34 cellular contexts compared by ENCODE assay signal in the genomic region with DNA sequence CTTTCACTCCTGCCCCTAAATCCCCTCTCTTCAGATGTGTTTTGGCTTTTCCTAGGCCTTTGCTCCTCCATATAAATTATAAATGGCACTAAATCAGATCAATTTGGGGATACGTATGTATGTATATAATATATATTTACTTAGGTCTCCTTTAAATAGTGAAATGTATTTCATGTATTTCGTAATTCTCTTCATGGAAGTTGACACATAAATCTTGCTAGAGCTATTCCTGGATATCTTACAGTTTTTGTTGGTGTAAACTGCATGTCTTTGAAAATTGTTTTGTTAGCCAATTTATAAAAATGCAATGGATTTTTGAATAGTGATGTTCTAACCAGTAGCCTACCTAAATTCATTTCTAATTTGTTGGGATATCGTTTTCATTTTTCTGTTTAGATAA. TPM values are rescaled to one million over a fixed set of nuclear protein-coding genes. Genes with fewer than 3 reads are reported as not detected.
"Had no signal": no experiment of that assay in that cellular context is flagged by ENCODE, and none has a peak within 500 bp of the region (broad histone marks: within the 10 kb centered on the region; RNA-seq: fewer than 3 reads in every experiment).

No MANE protein-coding gene starts in this region.

- H3K27ac Mint-ChIP-seq: activated CD4-positive, alpha-beta memory T cell treated with anti-CD3 and anti-CD28 coated beads, Interleukin-2, amount 10 ng/mL, durations not matched to agents 7 days and 5 days; activated CD8-positive, alpha-beta memory T cell treated with anti-CD3 and anti-CD28 coated beads, Interleukin-2, amount 10 ng/mL, durations not matched to agents 7 days and 5 days; activated naive CD4-positive, alpha-beta T cell treated with anti-CD3 and anti-CD28 coated beads for 36 hours; activated naive CD4-positive, alpha-beta T cell treated with anti-CD3 and anti-CD28 coated beads, Interleukin-2, amount 50 U/mL, for 72 hours; activated T-helper 2 cell treated with anti-CD3 and anti-CD28 coated beads, Interferon-gamma antibody, Interleukin-2, Interleukin-4, amounts not matched to agents 10 μg/mL and 5 μg/mL and 100 μg/mL, durations not matched to agents 14 hours and 24 hours and 36 hours had no signal

- H3K4me1 ChIP-seq: SJCRH30 had no signal

- H3K27me3 ChIP-seq: brain microvascular endothelial cell, SJCRH30 had no signal

- H3K9me3 Mint-ChIP-seq: activated CD4-positive, alpha-beta memory T cell treated with anti-CD3 and anti-CD28 coated beads, Interleukin-2, amount 10 ng/mL, durations not matched to agents 7 days and 5 days; activated naive CD4-positive, alpha-beta T cell treated with anti-CD3 and anti-CD28 coated beads for 36 hours had no signal

- H3K4me3 ChIP-seq: SJCRH30, SK-N-MC had no signal

- H3K4me3 Mint-ChIP-seq: activated CD4-positive, alpha-beta memory T cell treated with anti-CD3 and anti-CD28 coated beads, Interleukin-2, amount 10 ng/mL, durations not matched to agents 7 days and 5 days; activated CD8-positive, alpha-beta memory T cell treated with anti-CD3 and anti-CD28 coated beads, Interleukin-2, amount 10 ng/mL, durations not matched to agents 7 days and 5 days; activated naive CD4-positive, alpha-beta T cell treated with anti-CD3 and anti-CD28 coated beads for 36 hours had no signal

- DNase-seq: activated CD4-positive, alpha-beta memory T cell treated with anti-CD3 and anti-CD28 coated beads, Interleukin-2, amount 10 ng/mL, durations not matched to agents 7 days and 5 days; activated CD4-positive, alpha-beta T cell treated with anti-CD3 and anti-CD28 coated beads for 1 hour; activated CD4-positive, alpha-beta T cell treated with anti-CD3 and anti-CD28 coated beads for 48 hours; activated CD4-positive, CD25-positive, alpha-beta regulatory T cell; activated CD8-positive, alpha-beta memory T cell treated with anti-CD3 and anti-CD28 coated beads for 24 hours; activated CD8-positive, alpha-beta memory T cell treated with anti-CD3 and anti-CD28 coated beads, Interleukin-2, amount 10 ng/mL, durations not matched to agents 7 days and 5 days; activated CD8-positive, alpha-beta memory T cell treated with anti-CD3 and anti-CD28 coated beads, Interleukin-2, amount 50 U/mL, for 48 hours; activated gamma-delta T cell; activated naive CD4-positive, alpha-beta T cell treated with anti-CD3 and anti-CD28 coated beads for 36 hours; amniotic stem cell; aorta; brain microvascular endothelial cell; central memory CD4-positive, alpha-beta T cell; NCI-H1092 treated with DMSO at 0.1 percent for 48 hours; NCI-H1417; NCI-H146; NCI-H187; NCI-H2029 treated with DMSO at 0.1 percent for 48 hours; NCI-H2107; NCI-H2171; NCI-H510A; NCI-H526; NCI-H748 treated with DMSO at 0.1 percent for 48 hours; NK-92 treated with Interleukin-12 subunit alpha and Interleukin-12 subunit beta, amount 100 ng/mL, for 24 hours; SHP77; SJCRH30; T1000; WERI-Rb-1 had no signal

- ATAC-seq: activated CD8-positive, alpha-beta memory T cell treated with anti-CD3 and anti-CD28 coated beads, Interleukin-2, amount 10 ng/mL, durations not matched to agents 7 days and 5 days; activated naive CD4-positive, alpha-beta T cell treated with anti-CD3 and anti-CD28 coated beads, Interleukin-2, amount 50 U/mL, for 72 hours; Panc1 had no signal

- H3K9me3 ChIP-seq: SJCRH30 had no signal

- H3K27me3 Mint-ChIP-seq: activated CD4-positive, alpha-beta memory T cell treated with anti-CD3 and anti-CD28 coated beads, Interleukin-2, amount 10 ng/mL, durations not matched to agents 7 days and 5 days; activated CD8-positive, alpha-beta memory T cell treated with anti-CD3 and anti-CD28 coated beads, Interleukin-2, amount 10 ng/mL, durations not matched to agents 7 days and 5 days had no signal

- H3K4me2 ChIP-seq: KMS-11 had no signal

- H3K9ac ChIP-seq: KMS-11 had no signal

- H3K27ac ChIP-seq: brain microvascular endothelial cell, KMS-11, SJCRH30, SK-N-MC, WERI-Rb-1 had no signal

RNA-seq across cellular contexts. Expression of a gene that starts 18.1 kb away (rescaled TPM):
- total RNA-seq: RPMI7951 had no signal
